8 cellular contexts compared by ENCODE assay signal in the genomic region with DNA sequence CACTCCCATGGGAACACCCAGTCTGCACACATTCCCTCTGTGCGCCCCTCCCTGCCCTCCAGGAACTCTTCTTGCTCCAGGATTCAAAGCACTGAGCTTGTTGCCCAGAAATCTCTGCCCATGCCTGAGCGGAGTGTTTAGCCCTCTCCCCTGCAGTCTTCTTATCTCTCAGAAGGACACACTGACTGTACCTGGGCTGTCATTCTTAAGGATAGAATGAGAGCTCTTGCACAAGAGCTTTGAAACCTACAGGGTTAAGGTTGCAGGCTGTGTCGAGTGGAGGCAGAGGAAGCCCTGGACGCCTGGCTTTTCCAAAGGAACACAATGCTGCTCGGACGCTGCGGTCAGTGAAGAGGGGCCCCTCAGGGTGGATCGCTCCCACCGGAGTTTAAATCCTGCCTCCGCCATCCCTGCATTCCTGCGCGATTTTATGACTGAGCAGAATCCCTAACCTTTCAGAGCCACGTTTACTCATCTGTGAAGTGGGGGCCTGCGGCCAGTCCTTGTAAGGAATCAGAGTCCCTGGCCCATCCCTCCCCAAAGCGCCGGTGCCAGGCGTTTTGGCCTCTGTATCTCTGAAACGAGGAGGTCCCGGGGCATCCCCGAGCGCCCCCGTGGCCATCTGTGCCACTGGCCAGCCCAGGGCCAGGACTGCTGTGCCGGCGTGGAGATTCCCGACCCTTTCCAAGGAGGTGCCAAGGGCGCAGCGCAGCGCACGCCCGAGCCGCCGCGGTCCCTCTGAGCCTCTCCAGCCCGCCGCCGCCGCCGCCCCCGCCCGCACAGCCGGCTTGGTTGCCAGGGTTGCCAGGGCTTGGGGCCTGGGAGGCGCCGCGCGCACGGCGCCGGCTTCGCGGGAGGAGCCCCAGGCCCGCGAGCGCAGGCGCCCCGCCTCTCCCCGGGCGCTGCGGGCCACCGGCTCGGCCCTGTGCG. TPM values are rescaled to one million over a fixed set of nuclear protein-coding genes. Genes with fewer than 3 reads are reported as not detected.
DNase-seq lines count a peak whose midpoint lies in the region; ATAC-seq and TF ChIP-seq lines count a peak whose summit lies in the region.

No MANE protein-coding gene starts in this region.

- H3K27me3 ChIP-seq in spleen (replicated peaks in 1 of 7), result peaks cover 0 to 73% (median 21%) of the 10 kb centered on the region in 7 donors

- H3K9me3 Mint-ChIP-seq in activated naive CD4-positive, alpha-beta T cell treated with anti-CD3 and anti-CD28 coated beads for 36 hours, result no peaks in the 10 kb centered on the region

- TF ChIP-seq POLR2A in spleen (IDR thresholded peaks at IDR 0.05), result no peak
- TF ChIP-seq POLR2A in erythroblast (IDR thresholded peaks at IDR 0.05; ENCODE audit: low read length), result no peak

- intact Hi-C loops in activated naive CD4-positive, alpha-beta T cell treated with anti-CD3 and anti-CD28 coated beads for 36 hours (cut with micrococcal nuclease), result no loop called here
- intact Hi-C loops in spleen (cut with DNase I; ENCODE audit: low total_unique reads), result no loop called here

- DNase-seq in HFF-Myc (ENCODE audit: extremely low read depth, low read depth) (no peak), spleen (peak; percentile 75), NCI-H446 treated with DMSO at 0.1 percent for 48 hours (lab: John Stamatoyannopoulos, UW) (no peak), erythroblast (lab: John Stamatoyannopoulos, UW) (no peak)
- peak; percentile 27 for DNase-seq in activated naive CD4-positive, alpha-beta T cell treated with anti-CD3 and anti-CD28 coated beads for 36 hours
- no peak for DNase-seq in activated effector memory CD4-positive, alpha-beta T cell treated with Interleukin-2 at 50 U/mL for 16 hours

- ATAC-seq in GM21367 (IDR thresholded peaks at IDR 0.05; ENCODE audit: unreplicated experiment), result no peak

- 5 to 13% (median 7%) methylated on average over 43 to 61 of the region's 61 CpGs for WGBS in spleen, 5 donors

- H3K4me3 ChIP-seq in HFF-Myc (replicated peaks; ENCODE audit: low read depth, low read length) (peak overlapping the region; percentile 23), iPS-11a (ENCODE audit: low read depth, low read length) (peak overlapping the region; percentile 48), spleen (peak overlapping the region in 1 of 8 donors; percentile 49)

- TF ChIP-seq CTCF in HFF-Myc (IDR thresholded peaks at IDR 0.05; ENCODE audit: low read depth, low read length, missing control alignments), result no peak
- TF ChIP-seq CTCF in spleen (IDR thresholded peaks at IDR 0.05 in 8 of 11, conservative IDR thresholded peaks at IDR 0.05 in 3 of 11), result no peak

- H3K4me1 Mint-ChIP-seq in activated naive CD4-positive, alpha-beta T cell treated with anti-CD3 and anti-CD28 coated beads for 36 hours (ENCODE audit: low read depth), result peaks cover 10% of the 10 kb centered on the region

- no peaks in the 10 kb centered on the region for H3K36me3 ChIP-seq in spleen

- no peak overlapping the region for H3K27ac ChIP-seq in spleen

- H3K9me3 ChIP-seq in spleen, result no peaks in the 10 kb centered on the region

- no peak overlapping the region for H3K27ac Mint-ChIP-seq in activated naive CD4-positive, alpha-beta T cell treated with anti-CD3 and anti-CD28 coated beads for 36 hours

- peaks cover 13% of the 10 kb centered on the region for H3K27me3 Mint-ChIP-seq in activated naive CD4-positive, alpha-beta T cell treated with anti-CD3 and anti-CD28 coated beads for 36 hours (ENCODE audit: low read depth)

- peaks cover 0 to 18% (median 6%) of the 10 kb centered on the region in 6 donors for H3K4me1 ChIP-seq in spleen

- no peaks in the 10 kb centered on the region for H3K36me3 Mint-ChIP-seq in activated naive CD4-positive, alpha-beta T cell treated with anti-CD3 and anti-CD28 coated beads for 36 hours (ENCODE audit: low read depth)

- H3K4me3 Mint-ChIP-seq in activated naive CD4-positive, alpha-beta T cell treated with anti-CD3 and anti-CD28 coated beads for 36 hours, result peak overlapping the region; percentile 29

- CTCF ChIA-PET in activated naive CD4-positive, alpha-beta T cell treated with anti-CD3 and anti-CD28 coated beads for 36 hours (lab: Charles Lee), result no interaction called here

RNA-seq across cellular contexts. Expression of a gene that starts 58.9 kb away (rescaled TPM):
- total RNA-seq in activated naive CD4-positive, alpha-beta T cell treated with anti-CD3 and anti-CD28 coated beads for 36 hours, result 10 to 100 TPM; 52.7 to 55.0 TPM
- 100 to 1,000 TPM in 2 of 7 donors, 10 to 100 TPM in 5; 46.5 to 107 (median 67.0) TPM for total RNA-seq in spleen
- polyA plus RNA-seq in spleen, result 10 to 100 TPM; 10.9 to 22.1 (median 13.3) TPM

Comparison
In these comparisons a context has a peak if more than half of its experiments do, and no peak if none do; other contexts are left out.
1. DNase-seq: peak in activated naive CD4-positive, alpha-beta T cell treated with anti-CD3 and anti-CD28 coated beads for 36 hours (single experiment) and spleen (single experiment); none in HFF-Myc (single experiment), NCI-H446 treated with DMSO at 0.1 percent for 48 hours (single experiment), erythroblast (0 of 2) and activated effector memory CD4-positive, alpha-beta T cell treated with Interleukin-2 at 50 U/mL for 16 hours (single experiment).